ENCODE assay signal across 28 cellular contexts in genomic region chr16:17155936-17156335, GRCh38.
"Had no signal": no experiment of that assay in that cellular context is flagged by ENCODE, and none has a peak within 500 bp of the region (broad histone marks: within the 10 kb centered on the region; RNA-seq: fewer than 3 reads in every experiment).

No MANE protein-coding gene starts in this region.

- H3K9me3 Mint-ChIP-seq: natural killer cell treated with Interleukin-12 subunit alpha and Interleukin-12 subunit beta and Interleukin-15 and Interleukin-18, amount 100 ng/mL, for 72 hours; nephron progenitor cell; neural crest cell; stimulated activated effector memory CD8-positive, alpha-beta T cell treated with anti-CD3 and anti-CD28 coated beads, Interleukin-12 subunit alpha, Interleukin-12 subunit beta, amount 100 ng/mL, for 72 hours; stimulated activated naive B cell treated with anti-CD40 and anti-IgM and Interleukin-4, amounts not matched to agents 10 μg/mL and 1 μg/mL and 100 μg/mL, for 72 hours; stimulated activated naive CD8-positive, alpha-beta T cell treated with anti-CD3 and anti-CD28 coated beads, Interleukin-15, Interleukin-2, amounts not matched to agents 100 ng/mL and 50 ng/mL, for 24 hours had no signal

- H3K4me1 ChIP-seq: parathyroid adenoma, psoas muscle, right lobe of liver, thyroid gland, upper lobe of left lung, vagina had no signal

- FAIRE-seq: small intestine, urothelium cell line had no signal

- H3K27ac ChIP-seq: ovary, parathyroid adenoma, psoas muscle, right lobe of liver, sigmoid colon, stomach, thoracic aorta, thyroid gland, tibial nerve, upper lobe of left lung, vagina had no signal

- H3K79me2 ChIP-seq: parathyroid adenoma had no signal

- DNase-seq: nephron progenitor cell; occipital lobe; ovary; posterior cingulate gyrus; psoas muscle; right cardiac atrium; right lobe of liver; sigmoid colon; small intestine; stimulated activated CD4-positive, alpha-beta T cell treated with anti-CD3 and anti-CD28 coated beads, Interleukin-15, amount 100 ng/mL, for 24 hours; stimulated activated CD4-positive, alpha-beta T cell treated with anti-CD3 and anti-CD28 coated beads, Interleukin-2, amount 100 ng/mL, for 24 hours; stimulated activated CD4-positive, alpha-beta T cell treated with anti-CD3 and anti-CD28 coated beads, Interleukin-2, amount 100 ng/mL, for 48 hours; stimulated activated CD4-positive, alpha-beta T cell treated with anti-CD3 and anti-CD28 coated beads, Interleukin-4, amount 100 ng/mL, for 24 hours; stimulated activated naive B cell treated with anti-CD40 and anti-IgM and Interleukin-4, amounts not matched to agents 10 μg/mL and 1 μg/mL and 100 μg/mL, for 72 hours; stimulated activated naive CD4-positive, alpha-beta T cell treated with Interleukin-2 at 50 U/mL for 16 hours; stomach; thyroid gland; upper lobe of left lung had no signal

- H2AFZ ChIP-seq: parathyroid adenoma had no signal

- H3K36me3 ChIP-seq: ovary, right lobe of liver, thyroid gland, upper lobe of left lung, vagina had no signal

- H3K36me3 Mint-ChIP-seq: natural killer cell treated with Interleukin-12 subunit alpha and Interleukin-12 subunit beta and Interleukin-15 and Interleukin-18, amount 100 ng/mL, for 72 hours had no signal

- H3K4me3 ChIP-seq: ovary, psoas muscle, right lobe of liver, sigmoid colon, stomach, thoracic aorta, thyroid gland, tibial nerve, upper lobe of left lung, vagina had no signal

- H3K9ac ChIP-seq: parathyroid adenoma had no signal

- H3K27ac Mint-ChIP-seq: natural killer cell treated with Interleukin-12 subunit alpha and Interleukin-12 subunit beta and Interleukin-15 and Interleukin-18, amount 100 ng/mL, for 72 hours; nephron progenitor cell; progenitor cell of endocrine pancreas; stimulated activated effector memory CD8-positive, alpha-beta T cell treated with anti-CD3 and anti-CD28 coated beads, Interleukin-12 subunit alpha, Interleukin-12 subunit beta, amount 100 ng/mL, for 72 hours; stimulated activated naive CD8-positive, alpha-beta T cell treated with anti-CD3 and anti-CD28 coated beads, Interleukin-15, Interleukin-2, amounts not matched to agents 100 ng/mL and 50 ng/mL, for 24 hours had no signal

- H3K9me3 ChIP-seq: ovary, psoas muscle, right lobe of liver, sigmoid colon, stomach, thoracic aorta, thyroid gland, tibial nerve, upper lobe of left lung, vagina had no signal

- H3K27me3 ChIP-seq: ovary, right lobe of liver, sigmoid colon, stomach, thyroid gland, tibial nerve, upper lobe of left lung, vagina had no signal

- H3K4me3 Mint-ChIP-seq: natural killer cell treated with Interleukin-12 subunit alpha and Interleukin-12 subunit beta and Interleukin-15 and Interleukin-18, amount 100 ng/mL, for 72 hours; nephron progenitor cell; neural crest cell; stimulated activated effector memory CD8-positive, alpha-beta T cell treated with anti-CD3 and anti-CD28 coated beads, Interleukin-12 subunit alpha, Interleukin-12 subunit beta, amount 100 ng/mL, for 72 hours; stimulated activated naive B cell treated with anti-CD40 and anti-IgM and Interleukin-4, amounts not matched to agents 10 μg/mL and 1 μg/mL and 100 μg/mL, for 72 hours; stimulated activated naive CD8-positive, alpha-beta T cell treated with anti-CD3 and anti-CD28 coated beads, Interleukin-15, Interleukin-2, amounts not matched to agents 100 ng/mL and 50 ng/mL, for 24 hours had no signal

- ATAC-seq: natural killer cell treated with Interleukin-12 subunit alpha and Interleukin-12 subunit beta and Interleukin-15 and Interleukin-18, amount 100 ng/mL, for 72 hours; psoas muscle; right cardiac atrium; right lobe of liver; stimulated activated effector memory CD8-positive, alpha-beta T cell treated with anti-CD3 and anti-CD28 coated beads, Interleukin-12 subunit alpha, Interleukin-12 subunit beta, amount 100 ng/mL, for 72 hours had no signal

- H3K27me3 Mint-ChIP-seq: natural killer cell treated with Interleukin-12 subunit alpha and Interleukin-12 subunit beta and Interleukin-15 and Interleukin-18, amount 100 ng/mL, for 72 hours; progenitor cell of endocrine pancreas; stimulated activated naive B cell treated with anti-CD40 and anti-IgM and Interleukin-4, amounts not matched to agents 10 μg/mL and 1 μg/mL and 100 μg/mL, for 72 hours; stimulated activated naive CD8-positive, alpha-beta T cell treated with anti-CD3 and anti-CD28 coated beads, Interleukin-15, Interleukin-2, amounts not matched to agents 100 ng/mL and 50 ng/mL, for 24 hours had no signal
